10 cellular contexts compared by ENCODE assay signal in the genomic region with DNA sequence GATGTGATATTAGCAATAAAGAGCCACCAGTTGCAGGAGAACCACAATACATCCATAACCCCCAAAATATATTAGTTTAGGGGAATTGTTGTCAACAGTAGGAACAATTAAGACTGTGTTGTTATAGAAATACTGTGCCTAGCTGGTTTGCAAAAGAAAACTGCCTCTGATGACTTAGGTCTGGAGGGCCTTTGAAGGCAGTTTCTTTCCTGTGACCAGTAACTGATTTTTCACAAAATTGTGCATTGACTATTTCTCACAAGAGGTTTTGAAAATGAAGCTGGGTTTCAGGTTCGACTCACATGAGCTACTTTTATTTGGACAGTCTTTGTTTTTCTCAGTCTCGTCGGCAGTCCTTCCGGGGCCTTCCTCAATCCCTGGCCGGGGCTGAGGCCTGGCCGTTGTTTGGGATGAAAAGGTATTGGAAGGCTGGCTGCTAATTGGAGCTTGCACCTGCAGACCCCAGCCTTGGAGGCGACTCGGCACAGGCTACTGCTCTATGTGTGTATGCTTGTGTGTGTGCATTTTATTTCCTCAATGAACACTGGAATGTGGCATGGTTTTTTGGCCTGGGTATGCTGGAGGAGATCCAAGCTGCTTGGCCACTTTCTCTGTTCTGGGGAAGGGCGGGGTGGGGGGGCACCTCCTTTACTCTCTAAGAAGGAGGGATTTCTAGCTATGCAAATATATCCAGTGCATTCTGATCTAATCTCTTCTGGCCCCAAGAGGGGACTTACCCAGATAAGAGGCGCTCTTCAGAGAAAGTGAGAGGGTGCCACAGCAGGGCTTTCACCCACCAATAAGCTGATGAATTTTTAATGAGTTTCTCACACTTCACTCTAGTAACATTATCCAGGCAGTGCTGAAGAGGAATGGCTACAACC. TPM values are rescaled to one million over a fixed set of nuclear protein-coding genes. Genes with fewer than 3 reads are reported as not detected.
DNase-seq lines count a peak whose midpoint lies in the region; ATAC-seq and TF ChIP-seq lines count a peak whose summit lies in the region.
"Had no signal": no experiment of that assay in that cellular context is flagged by ENCODE, and none has a peak within 500 bp of the region (broad histone marks: within the 10 kb centered on the region; RNA-seq: fewer than 3 reads in every experiment).

No MANE protein-coding gene starts in this region.

- H3K27me3 ChIP-seq in H9 (ENCODE audit: insufficient read depth, low read length) (no peaks in the 10 kb centered on the region), trophoblast cell (ENCODE audit: insufficient read depth, low read length) (no peaks in the 10 kb centered on the region)

- TF ChIP-seq CTCF in GM10248 (IDR thresholded peaks at IDR 0.05; ENCODE audit: control extremely low read depth, extremely low read depth, low read depth, missing control alignments) (no peak), H9 (conservative IDR thresholded peaks at IDR 0.05) (no peak)

- H4K8ac ChIP-seq in H9 (replicated peaks; ENCODE audit: insufficient read length, low read depth, low read length): no peak overlapping the region
- H4K8ac ChIP-seq in trophoblast cell (ENCODE audit: low read depth, low read length): no peak overlapping the region

- H3K79me1 ChIP-seq in H9 (ENCODE audit: insufficient read depth, low read depth, low read length, poor library complexity, severe bottlenecking) (no peaks in the 10 kb centered on the region), trophoblast cell (ENCODE audit: low read length) (no peaks in the 10 kb centered on the region)

- no peaks in the 10 kb centered on the region for H3K27me3 Mint-ChIP-seq in H9 (ENCODE audit: low read depth)

- H3K4me1 Mint-ChIP-seq in H9: peaks cover 8 to 13% of the 10 kb centered on the region in 2 experiments; a peak in 3 of 4 replicates

- H2BK15ac ChIP-seq in H9 (ENCODE audit: low read depth, low read length): no peak overlapping the region

- ATAC-seq in GM19463 (IDR thresholded peaks at IDR 0.05; ENCODE audit: unreplicated experiment) (peak; percentile 77), HG03175 (IDR thresholded peaks at IDR 0.05; ENCODE audit: unreplicated experiment) (peak; percentile 76)

- H4K20me1 ChIP-seq in H9 (ENCODE audit: control insufficient read depth, insufficient read depth, insufficient read length): no peaks in the 10 kb centered on the region

- H3K9me3 ChIP-seq in H9 (ENCODE audit: control insufficient read depth, low read depth, low read length): no peaks in the 10 kb centered on the region
- no peaks in the 10 kb centered on the region for H3K9me3 ChIP-seq in trophoblast cell (ENCODE audit: insufficient read depth, low read depth, low read length)

- no peak overlapping the region for H3K4me3 ChIP-seq in trophoblast cell (ENCODE audit: low read depth, low read length)

- no peaks in the 10 kb centered on the region for H3K23me2 ChIP-seq in H9 (ENCODE audit: insufficient read length, low read depth, low read length, poor library complexity, severe bottlenecking)

- no peaks in the 10 kb centered on the region for H3K36me3 Mint-ChIP-seq in H9 (ENCODE audit: insufficient read depth in 1 of 3, low read depth in 3 of 3)

- H3K14ac ChIP-seq in H9 (ENCODE audit: insufficient read depth, low read length): no peak overlapping the region
- no peak overlapping the region for H3K14ac ChIP-seq in trophoblast cell (ENCODE audit: low read length)

- no peaks in the 10 kb centered on the region for H3K9me3 Mint-ChIP-seq in H9

- H2AFZ ChIP-seq in H9 (ENCODE audit: low read length): no peak overlapping the region
- H2AFZ ChIP-seq in trophoblast cell (ENCODE audit: insufficient read depth, low read length, poor library complexity): no peak overlapping the region

- H3K4me3 Mint-ChIP-seq in H9: no peak overlapping the region

- H3K4me1 ChIP-seq in H9 (ENCODE audit: insufficient read depth, low read length) (no peaks in the 10 kb centered on the region), trophoblast cell (ENCODE audit: control insufficient read depth in 1 of 2, insufficient read depth in 2 of 2, low read length in 2 of 2) (peaks cover 6 to 7% of the 10 kb centered on the region in 2 experiments)

- no peak overlapping the region for H3K27ac ChIP-seq in H9 (ENCODE audit: insufficient read length, low read depth, low read length)
- no peak overlapping the region for H3K27ac ChIP-seq in trophoblast cell (ENCODE audit: low read depth, low read length)

- POLR2A ChIA-PET in GM10248 (lab: Yijun Ruan, JAX): no interaction called here

- H3K4ac ChIP-seq in H9 (ENCODE audit: low read depth, low read length): no peak overlapping the region
- no peak overlapping the region for H3K4ac ChIP-seq in trophoblast cell (ENCODE audit: low read depth, low read length)

- no peak overlapping the region for H3K27ac Mint-ChIP-seq in H9

- H4K5ac ChIP-seq in H9 (ENCODE audit: insufficient read length, low read depth, low read length): no peak overlapping the region

- H3K18ac ChIP-seq in H9 (ENCODE audit: insufficient read length, low read depth, low read length) (no peak overlapping the region), trophoblast cell (ENCODE audit: low read length) (no peak overlapping the region)

- no peak overlapping the region for H4K12ac ChIP-seq in trophoblast cell (ENCODE audit: low read depth, low read length)

- H3K56ac ChIP-seq in H9 (ENCODE audit: insufficient read length, low read depth, low read length): no peak overlapping the region

- H2BK5ac ChIP-seq in H9 (ENCODE audit: insufficient read length, low read length) (no peak overlapping the region), trophoblast cell (ENCODE audit: low read depth, low read length, poor library complexity) (no peak overlapping the region)

- no peak overlapping the region for H2BK120ac ChIP-seq in H9 (ENCODE audit: low read depth, low read length, poor library complexity, severe bottlenecking)
- no peak overlapping the region for H2BK120ac ChIP-seq in trophoblast cell (ENCODE audit: insufficient read depth, low read length, poor library complexity)

- CTCF ChIA-PET in GM10248 (lab: Yijun Ruan, JAX): interaction anchor here (0.8 to 2.1 kb wide), 9 partner anchors 9 to 66 kb away, joined by 3 to 7 read pairs (median 3); no protein-coding TSS in a partner anchor

- no peaks in the 10 kb centered on the region for H3K79me2 ChIP-seq in H9 (ENCODE audit: insufficient read depth, low read length)
- no peaks in the 10 kb centered on the region for H3K79me2 ChIP-seq in trophoblast cell (ENCODE audit: control insufficient read depth, insufficient read depth, low read length, poor library complexity)

- H3K9ac ChIP-seq in H9 (ENCODE audit: extremely low read depth, insufficient read length, low read length) (no peak overlapping the region), trophoblast cell (ENCODE audit: low read length) (no peak overlapping the region)

- H3K36me3 ChIP-seq in trophoblast cell (ENCODE audit: control insufficient read depth in 1 of 2, insufficient read depth in 2 of 2, low read length in 2 of 2): no peaks in the 10 kb centered on the region

- H3T11ph ChIP-seq in H9 (ENCODE audit: low read length): no peak overlapping the region

- peak; percentile 20 for DNase-seq in GM10248 (ENCODE audit: extremely low spot score)
- DNase-seq in amniotic epithelial cell (ENCODE audit: low read depth): peak; percentile 10
- DNase-seq in NOMO-1 (lab: John Stamatoyannopoulos, UW; ENCODE audit: unreplicated experiment in 2 of 2): no peak
- DNase-seq in effector CD4-positive, alpha-beta T cell: no peak
- DNase-seq in H9: no peak
- no peak for DNase-seq in trophoblast cell

- H3K4me2 ChIP-seq in H9 (ENCODE audit: insufficient read depth, insufficient read length, low read length) (no peak overlapping the region), trophoblast cell (ENCODE audit: low read length) (no peak overlapping the region)

- H4K91ac ChIP-seq in H9 (ENCODE audit: insufficient read length, low read depth, low read length) (no peak overlapping the region), trophoblast cell (ENCODE audit: low read depth, low read length) (no peak overlapping the region)

- H3K23ac ChIP-seq in H9 (ENCODE audit: insufficient read length, low read depth, low read length) (no peak overlapping the region), trophoblast cell (ENCODE audit: low read length) (no peak overlapping the region)

- H2BK12ac ChIP-seq in H9 (ENCODE audit: insufficient read length, low read depth, low read length): no peak overlapping the region
- no peak overlapping the region for H2BK12ac ChIP-seq in trophoblast cell (ENCODE audit: low read length)

- H2AK5ac ChIP-seq in H9 (ENCODE audit: insufficient read length, low read length): no peak overlapping the region
- H2AK5ac ChIP-seq in trophoblast cell (ENCODE audit: low read length): no peak overlapping the region

- no peak overlapping the region for H2BK20ac ChIP-seq in H9 (ENCODE audit: low read depth, low read length, poor library complexity, severe bottlenecking)

- WGBS in H9 (ENCODE audit: extremely low coverage, insufficient read length, low lambda C conversion rate): no CpG with 5 or more reads among the region's 10 CpGs
- WGBS in trophoblast cell (ENCODE audit: extremely low coverage, insufficient coverage, insufficient read length): no CpG with 5 or more reads among the region's 10 CpGs

RNA-seq across cellular contexts. Expression of gene LNX1, which starts 49.5 kb away (rescaled TPM):
- total RNA-seq in H9 (2021): 1.7 and 2.1 TPM in 2 replicates
- polyA plus RNA-seq in trophoblast cell (2013): 4.3 and 4.5 TPM in 2 replicates
- total RNA-seq: activated CD8-positive, alpha-beta memory T cell treated with anti-CD3 and anti-CD28 coated beads for 36 hours; MCF 10A had no signal

Comparison
In these comparisons a context has a peak if more than half of its experiments do, and no peak if none do; other contexts are left out.
1. DNase-seq: peak in GM10248 (single experiment) and amniotic epithelial cell (single experiment); none in NOMO-1 (0 of 2), effector CD4-positive, alpha-beta T cell (single experiment), H9 (single experiment) and trophoblast cell (0 of 2).